Comparison of ENCODE assay signal across 23 cellular contexts in genomic region chr15:90857337-90857736, GRCh38. TPM values are rescaled to one million over a fixed set of nuclear protein-coding genes. Genes with fewer than 3 reads are reported as not detected.
DNase-seq lines count a peak whose midpoint lies in the region; ATAC-seq, FAIRE-seq and TF ChIP-seq lines count a peak whose summit lies in the region.
"Had no signal": no experiment of that assay in that cellular context is flagged by ENCODE, and none has a peak within 500 bp of the region (broad histone marks: within the 10 kb centered on the region; RNA-seq: fewer than 3 reads in every experiment).

No MANE protein-coding gene starts in this region.

- no peaks in the 10 kb centered on the region for H3K27me3 ChIP-seq in liver (ENCODE audit: control insufficient read depth in 4 of 4, insufficient read depth in 4 of 4, low read length in 3 of 4)
- H3K27me3 ChIP-seq in HepG2 (ENCODE audit: control insufficient read depth in 1 of 2, insufficient read depth in 2 of 2, low read length in 2 of 2): peaks cover 2 to 5% of the 10 kb centered on the region in 2 experiments; a peak in 3 of 5 replicates
- H3K27me3 ChIP-seq in transverse colon: no peaks in the 10 kb centered on the region
- H3K27me3 ChIP-seq: hepatocyte, SJSA1, stomach, tibial nerve had no signal

- no peak overlapping the region for H2AFZ ChIP-seq in HepG2 (ENCODE audit: low read length)
- H2AFZ ChIP-seq: hepatocyte had no signal

- TF ChIP-seq RAD21 in liver (IDR thresholded peaks at IDR 0.05): no peak
- no peak for TF ChIP-seq RAD21 in HepG2 (CRISPR knock-in tag; IDR thresholded peaks at IDR 0.05)

- in situ Hi-C loops in HepG2 (cut with HindIII; ENCODE audit: extremely low pct_ligation_motif_present, low pct_unique_long_range_greater_than_20kb) (no loop called here), transverse colon (cut with MboI; ENCODE audit: low pct_ligation_motif_present in 1 of 4, low pct_unique_long_range_greater_than_20kb in 1 of 4, low sequenced_read_pairs in 3 of 4) (no loop called here)

- peaks cover 60% of the 10 kb centered on the region for H3K4me1 Mint-ChIP-seq in activated B cell treated with CpG ODN at 0.5 μM for 24 hours
- H3K4me1 Mint-ChIP-seq in immature natural killer cell: peaks cover 52 to 63% of the 10 kb centered on the region in 2 donors
- H3K4me1 Mint-ChIP-seq in stimulated activated effector memory CD8-positive, alpha-beta T cell treated with anti-CD3 and anti-CD28 coated beads, Interleukin-12 subunit alpha, Interleukin-12 subunit beta, amount 100 ng/mL, for 72 hours: peaks cover 70% of the 10 kb centered on the region

- intact Hi-C loops in HepG2 (cut with micrococcal nuclease; ENCODE audit: unreplicated experiment) (no loop called here), activated B cell treated with CpG ODN at 0.5 μM for 24 hours (cut with micrococcal nuclease) (no loop called here), transverse colon (cut with DNase I; ENCODE audit: low total_unique reads) (no loop called here)

- ATAC-seq in HepG2 (no peak), activated B cell treated with CpG ODN at 0.5 μM for 24 hours (ENCODE audit: low read depth) (no peak)
- ATAC-seq in stimulated activated effector memory CD8-positive, alpha-beta T cell treated with anti-CD3 and anti-CD28 coated beads, Interleukin-12 subunit alpha, Interleukin-12 subunit beta, amount 100 ng/mL, for 72 hours: no peak

- no peak overlapping the region for H3K9ac ChIP-seq in liver (ENCODE audit: low read depth in 1 of 2, low read length in 2 of 2)
- H3K9ac ChIP-seq in HepG2 (ENCODE audit: insufficient read depth, low read depth, low read length): no peak overlapping the region

- CTCF ChIA-PET in HepG2 (lab: Yijun Ruan, JAX; ENCODE audit: low intra/inter-chr PET ratio, low total read pairs) (no interaction called here), activated B cell treated with CpG ODN at 0.5 μM for 24 hours (lab: Charles Lee) (interaction anchor here (1.1 kb wide), 1 partner anchor 28 kb away, joined by 4 read pairs; no protein-coding TSS in a partner anchor)

- H3K4me3 ChIP-seq in liver (ENCODE audit: low read depth in 1 of 3, low read length in 3 of 3): no peak overlapping the region
- H3K4me3 ChIP-seq in HepG2 (replicated peaks in 1 of 3; ENCODE audit: insufficient read depth in 1 of 3, low read depth in 2 of 3, low read length in 3 of 3): no peak overlapping the region
- no peak overlapping the region for H3K4me3 ChIP-seq in transverse colon
- H3K4me3 ChIP-seq: GM12878, hepatocyte, K562, left ventricle myocardium inferior, SJSA1, stomach, tibial nerve had no signal

- TF ChIP-seq POLR2A in HepG2 (IDR thresholded peaks at IDR 0.05; ENCODE audit: insufficient read depth in 1 of 2, low read depth in 2 of 2, low read length in 2 of 2): no peak
- TF ChIP-seq POLR2A in transverse colon (IDR thresholded peaks at IDR 0.05): no peak

- H3K4me3 Mint-ChIP-seq in activated B cell treated with CpG ODN at 0.5 μM for 24 hours: no peak overlapping the region
- no peak overlapping the region for H3K4me3 Mint-ChIP-seq in immature natural killer cell
- H3K4me3 Mint-ChIP-seq in stimulated activated effector memory CD8-positive, alpha-beta T cell treated with anti-CD3 and anti-CD28 coated beads, Interleukin-12 subunit alpha, Interleukin-12 subunit beta, amount 100 ng/mL, for 72 hours: peak overlapping the region; percentile 8

- H3K36me3 Mint-ChIP-seq in activated B cell treated with CpG ODN at 0.5 μM for 24 hours (ENCODE audit: low read depth) (no peaks in the 10 kb centered on the region), immature natural killer cell (no peaks in the 10 kb centered on the region)
- H3K36me3 Mint-ChIP-seq in stimulated activated effector memory CD8-positive, alpha-beta T cell treated with anti-CD3 and anti-CD28 coated beads, Interleukin-12 subunit alpha, Interleukin-12 subunit beta, amount 100 ng/mL, for 72 hours: peaks cover 19% of the 10 kb centered on the region

- 85% methylated on average over 8 of the region's 8 CpGs for WGBS in liver
- 37% methylated on average over 6 of the region's 8 CpGs for WGBS in HepG2 (ENCODE audit: low lambda C conversion rate)
- 65% methylated on average over 8 of the region's 8 CpGs; no CpG with 5 or more reads in 1 of the 2 donors for WGBS in transverse colon (ENCODE audit: low coverage in 1 of 2), 2 donors

- FAIRE-seq in HepG2 (lab: Jason Lieb, UNC): no peak
- FAIRE-seq: astrocyte had no signal

- BruUV-seq in HepG2 (replicated peaks; lab: Mats Ljungman, UMichigan): no TSS peak

- H3K27ac ChIP-seq in liver (ENCODE audit: low read depth in 1 of 2, low read length in 2 of 2): peak overlapping the region; percentile 39 to 69
- H3K27ac ChIP-seq in HepG2 (ENCODE audit: extremely low read length, insufficient read depth, low read length): no peak overlapping the region
- H3K27ac ChIP-seq in transverse colon: peak overlapping the region in 2 of 4 donors; percentile 2 to 25
- H3K27ac ChIP-seq: hepatocyte, left ventricle myocardium inferior, SJSA1, tibial nerve had no signal

- no peaks in the 10 kb centered on the region for H3K79me2 ChIP-seq in HepG2 (ENCODE audit: insufficient read depth, low read length)
- H3K79me2 ChIP-seq: hepatocyte had no signal

- TF ChIP-seq EP300 in HepG2 (IDR thresholded peaks at IDR 0.05; ENCODE audit: low read depth in 2 of 2, low read length in 2 of 2) (no peak), HepG2 (CRISPR knock-in tag; IDR thresholded peaks at IDR 0.05; ENCODE audit: borderline replicate concordance) (no peak), transverse colon (IDR thresholded peaks at IDR 0.05; ENCODE audit: low read depth) (no peak)

- DNase-seq in HepG2 (ENCODE audit: low spot score): no peak
- no peak for DNase-seq in activated B cell treated with CpG ODN at 0.5 μM for 24 hours
- no peak for DNase-seq in immature natural killer cell
- DNase-seq in stimulated activated effector memory CD8-positive, alpha-beta T cell treated with anti-CD3 and anti-CD28 coated beads, Interleukin-12 subunit alpha, Interleukin-12 subunit beta, amount 100 ng/mL, for 72 hours (ENCODE audit: low spot score in 2 of 2): no peak
- no peak for DNase-seq in transverse colon
- DNase-seq in activated CD4-positive, CD25-positive, alpha-beta regulatory T cell treated with anti-CD3 and anti-CD28 coated beads, Interleukin-2, amount 50 U/mL, for 72 hours: no peak
- no peak for DNase-seq in NCI-H128 (lab: John Stamatoyannopoulos, UW; ENCODE audit: unreplicated experiment)
- DNase-seq: erythroblast; foreskin fibroblast; left ventricle myocardium inferior; NCI-H1436 treated with DMSO at 0.1 percent for 48 hours; NCI-H2171 treated with DMSO at 0.1 percent for 48 hours; NCI-H526; nucleus accumbens; stimulated activated CD4-positive, alpha-beta T cell treated with anti-CD3 and anti-CD28 coated beads, Interleukin-4, amount 100 ng/mL, for 1 hour; stomach had no signal

- no peaks in the 10 kb centered on the region for H3K36me3 ChIP-seq in liver (ENCODE audit: control insufficient read depth in 4 of 4, insufficient read depth in 3 of 4, low read depth in 1 of 4, low read length in 3 of 4)
- no peaks in the 10 kb centered on the region for H3K36me3 ChIP-seq in HepG2 (replicated peaks in 1 of 2; ENCODE audit: control insufficient read depth in 1 of 2, insufficient read depth in 2 of 2, low read length in 2 of 2)
- no peaks in the 10 kb centered on the region for H3K36me3 ChIP-seq in transverse colon
- H3K36me3 ChIP-seq: left ventricle myocardium inferior, SJSA1, stomach, tibial nerve had no signal

- H4K20me1 ChIP-seq in HepG2 (ENCODE audit: insufficient read depth, low read length): 0 out of 2 replicates have a peak, but pooled peaks cover 2% of the 10 kb centered on the region

- H3K9me3 Mint-ChIP-seq in activated B cell treated with CpG ODN at 0.5 μM for 24 hours (no peaks in the 10 kb centered on the region), immature natural killer cell (no peaks in the 10 kb centered on the region)
- H3K9me3 Mint-ChIP-seq in stimulated activated effector memory CD8-positive, alpha-beta T cell treated with anti-CD3 and anti-CD28 coated beads, Interleukin-12 subunit alpha, Interleukin-12 subunit beta, amount 100 ng/mL, for 72 hours: no peaks in the 10 kb centered on the region

- H3K27ac Mint-ChIP-seq in activated B cell treated with CpG ODN at 0.5 μM for 24 hours (peak overlapping the region; percentile 68), immature natural killer cell (peak overlapping the region in 5 of 6 donors; percentile 62 to 93 (median 67))
- H3K27ac Mint-ChIP-seq in stimulated activated effector memory CD8-positive, alpha-beta T cell treated with anti-CD3 and anti-CD28 coated beads, Interleukin-12 subunit alpha, Interleukin-12 subunit beta, amount 100 ng/mL, for 72 hours: peak overlapping the region; percentile 98

- H3K27me3 Mint-ChIP-seq in activated B cell treated with CpG ODN at 0.5 μM for 24 hours (no peaks in the 10 kb centered on the region), immature natural killer cell (ENCODE audit: low read depth in 3 of 3) (peaks cover 14 to 20% (median 17%) of the 10 kb centered on the region in 3 donors)

- H3K9me3 ChIP-seq in liver (ENCODE audit: control insufficient read depth in 4 of 4, low read length in 3 of 4): no peaks in the 10 kb centered on the region
- H3K9me3 ChIP-seq in HepG2 (ENCODE audit: low read length): no peaks in the 10 kb centered on the region
- H3K9me3 ChIP-seq in transverse colon: no peaks in the 10 kb centered on the region
- H3K9me3 ChIP-seq: left ventricle myocardium inferior, SJSA1, stomach, tibial nerve had no signal

- H3K4me1 ChIP-seq in liver (ENCODE audit: control insufficient read depth in 4 of 4, insufficient read depth in 4 of 4, low read length in 3 of 4) (peaks cover 9 to 40% (median 32%) of the 10 kb centered on the region in 4 donors), HepG2 (ENCODE audit: insufficient read depth, low read length) (peaks cover 70% of the 10 kb centered on the region), transverse colon (peaks cover 0 to 25% (median 11%) of the 10 kb centered on the region in 4 donors)

- POLR2A ChIA-PET in HepG2 (lab: Yijun Ruan, JAX) (no interaction called here), activated B cell treated with CpG ODN at 0.5 μM for 24 hours (lab: Charles Lee) (interaction anchor here (2.0 kb wide), 1 partner anchor 11 kb away, joined by 6 read pairs; the partner anchor contains the start of gene FURIN)

- no peak for TF ChIP-seq CTCF in liver (IDR thresholded peaks at IDR 0.05; ENCODE audit: low read depth, low read length, missing input control)
- no peak for TF ChIP-seq CTCF in HepG2 (CRISPR knock-in tag; IDR thresholded peaks at IDR 0.05)
- TF ChIP-seq CTCF in activated B cell treated with CpG ODN at 0.5 μM for 24 hours (IDR thresholded peaks at IDR 0.05): no peak
- no peak for TF ChIP-seq CTCF in transverse colon (IDR thresholded peaks at IDR 0.05)

- no peak overlapping the region for H3K4me2 ChIP-seq in HepG2 (ENCODE audit: low read depth, low read length)
- H3K4me2 ChIP-seq: hepatocyte had no signal

RNA-seq across cellular contexts. Expression of gene FURIN, which starts 11.1 kb away (rescaled TPM):
- total RNA-seq in liver (100 to 1,000 TPM; 124 to 204 TPM), HepG2 (2016; rRNA removed; fragmentation: Illumina TruSeq; extraction: Trizol) (13.9 and 17.4 TPM in 2 replicates), activated B cell treated with CpG ODN at 0.5 μM for 24 hours (46.5 and 46.6 TPM in 2 replicates), transverse colon (100 to 1,000 TPM in 1 of 4 donors, 10 to 100 TPM in 3; 64.6 to 109 (median 80.6) TPM)
- polyA plus RNA-seq in liver (100 to 1,000 TPM; 102 to 258 TPM), HepG2 (2011; rRNA removed) (15.2 and 17.3 TPM in 2 replicates), immature natural killer cell (10 to 100 TPM; 18.2 to 22.8 (median 20.8) TPM)
- 4.7 and 4.8 TPM in 2 replicates for total RNA-seq in HepG2 (2016; cell fraction: cytosol; rRNA removed; fragmentation: Illumina TruSeq; extraction: Trizol; ENCODE audit: low read depth)
- 10.1 and 18.5 TPM in 2 replicates for total RNA-seq in HepG2 (2016; cell fraction: insoluble cytoplasmic fraction; rRNA removed; fragmentation: Illumina TruSeq; extraction: Trizol)
- 20.5 and 21.4 TPM in 2 replicates for total RNA-seq in HepG2 (2016; cell fraction: membrane; rRNA removed; fragmentation: Illumina TruSeq; extraction: Trizol)
- total RNA-seq in HepG2 (2016; cell fraction: nucleus; rRNA removed; fragmentation: Illumina TruSeq; extraction: Trizol): 17.5 and 19.5 TPM in 2 replicates
- polyA plus RNA-seq in HepG2 (2011; cell fraction: cytosol; rRNA removed): 12.0 and 18.4 TPM in 2 replicates
- 17.2 and 23.0 TPM in 2 replicates for polyA plus RNA-seq in HepG2 (2011; cell fraction: nucleus; rRNA removed)
- 4.4 and 15.3 TPM in 2 replicates for polyA plus RNA-seq in HepG2 (2012)
- 6.3 and 6.4 TPM in 2 replicates for polyA plus RNA-seq in HepG2 (2016; cell fraction: cytosol; fragmentation: Illumina TruSeq; extraction: Trizol; ENCODE audit: low read depth)
- polyA plus RNA-seq in HepG2 (2016; cell fraction: insoluble cytoplasmic fraction; fragmentation: Illumina TruSeq; extraction: Trizol; ENCODE audit: low read depth): 14.6 and 21.4 TPM in 2 replicates
- polyA plus RNA-seq in HepG2 (2016; cell fraction: membrane; fragmentation: Illumina TruSeq; extraction: Trizol; ENCODE audit: low read depth): 19.0 and 20.4 TPM in 2 replicates
- 32.9 and 35.2 TPM in 2 replicates for polyA plus RNA-seq in HepG2 (2016; cell fraction: nucleus; fragmentation: Illumina TruSeq; extraction: Trizol; ENCODE audit: insufficient read depth, low read depth)
- 33.9 and 45.0 TPM in 2 replicates for polyA minus RNA-seq in HepG2 (2011; rRNA and poly(A)+ RNA removed; ENCODE audit: low replicate concordance)
- 15.8 and 17.1 TPM in 2 replicates for polyA minus RNA-seq in HepG2 (2011; cell fraction: cytosol; rRNA and poly(A)+ RNA removed)
- 6.1 and 8.6 TPM in 2 replicates for polyA minus RNA-seq in HepG2 (2011; cell fraction: nucleus; rRNA and poly(A)+ RNA removed)

RNA-seq across cellular contexts. Expression of gene FES, which starts 27.0 kb away (rescaled TPM):
- total RNA-seq in liver (10 to 100 TPM; 42.8 to 43.1 TPM), HepG2 (2016; rRNA removed; fragmentation: Illumina TruSeq; extraction: Trizol) (8.5 and 9.5 TPM in 2 replicates), activated B cell treated with CpG ODN at 0.5 μM for 24 hours (19.7 and 27.4 TPM in 2 replicates), transverse colon (10 to 100 TPM in 3 of 4 donors, 1 to 10 TPM in 1; 7.0 to 18.3 (median 14.0) TPM)
- polyA plus RNA-seq in liver (10 to 100 TPM; 12.1 to 14.7 TPM), HepG2 (2011; rRNA removed) (4.0 and 4.3 TPM in 2 replicates), immature natural killer cell (10 to 100 TPM; 28.6 to 73.2 (median 53.5) TPM)
- 3.0 and 3.5 TPM in 2 replicates for total RNA-seq in HepG2 (2016; cell fraction: cytosol; rRNA removed; fragmentation: Illumina TruSeq; extraction: Trizol; ENCODE audit: low read depth)
- total RNA-seq in HepG2 (2016; cell fraction: insoluble cytoplasmic fraction; rRNA removed; fragmentation: Illumina TruSeq; extraction: Trizol): 9.6 TPM in 2 replicates
- total RNA-seq in HepG2 (2016; cell fraction: membrane; rRNA removed; fragmentation: Illumina TruSeq; extraction: Trizol): 3.8 and 4.7 TPM in 2 replicates
- total RNA-seq in HepG2 (2016; cell fraction: nucleus; rRNA removed; fragmentation: Illumina TruSeq; extraction: Trizol): 5.2 and 5.4 TPM in 2 replicates
- 2.8 and 5.7 TPM in 2 replicates for polyA plus RNA-seq in HepG2 (2011; cell fraction: cytosol; rRNA removed)
- polyA plus RNA-seq in HepG2 (2011; cell fraction: nucleus; rRNA removed): 13.7 and 22.6 TPM in 2 replicates
- polyA plus RNA-seq in HepG2 (2012): 1.3 and 1.7 TPM in 2 replicates
- 3.0 TPM in 2 replicates for polyA plus RNA-seq in HepG2 (2016; cell fraction: cytosol; fragmentation: Illumina TruSeq; extraction: Trizol; ENCODE audit: low read depth)
- 6.1 and 6.9 TPM in 2 replicates for polyA plus RNA-seq in HepG2 (2016; cell fraction: insoluble cytoplasmic fraction; fragmentation: Illumina TruSeq; extraction: Trizol; ENCODE audit: low read depth)
- 2.4 TPM in 2 replicates for polyA plus RNA-seq in HepG2 (2016; cell fraction: membrane; fragmentation: Illumina TruSeq; extraction: Trizol; ENCODE audit: low read depth)
- polyA plus RNA-seq in HepG2 (2016; cell fraction: nucleus; fragmentation: Illumina TruSeq; extraction: Trizol; ENCODE audit: insufficient read depth, low read depth): 8.5 and 10.3 TPM in 2 replicates
- 0.37 and 5.3 TPM in 2 replicates for polyA minus RNA-seq in HepG2 (2011; rRNA and poly(A)+ RNA removed; ENCODE audit: low replicate concordance)
- 1.7 and 1.8 TPM in 2 replicates for polyA minus RNA-seq in HepG2 (2011; cell fraction: cytosol; rRNA and poly(A)+ RNA removed)
- polyA minus RNA-seq in HepG2 (2011; cell fraction: nucleus; rRNA and poly(A)+ RNA removed): 5.1 and 6.2 TPM in 2 replicates

RNA-seq across cellular contexts. Expression of gene MAN2A2, which starts 45.8 kb away (rescaled TPM):
- total RNA-seq in liver (100 to 1,000 TPM in 1 of 2 donors, 10 to 100 TPM in 1; 73.9 to 111 TPM), HepG2 (2016; rRNA removed; fragmentation: Illumina TruSeq; extraction: Trizol) (6.7 and 17.5 TPM in 2 replicates), activated B cell treated with CpG ODN at 0.5 μM for 24 hours (115 and 133 TPM in 2 replicates), transverse colon (100 to 1,000 TPM in 2 of 4 donors, 10 to 100 TPM in 2; 46.8 to 109 (median 86.4) TPM)
- polyA plus RNA-seq in liver (10 to 100 TPM; 17.3 to 27.8 TPM), HepG2 (2011; rRNA removed) (43.8 and 51.5 TPM in 2 replicates), immature natural killer cell (1 to 10 TPM; 4.1 to 7.4 (median 5.4) TPM)
- 8.9 and 9.3 TPM in 2 replicates for total RNA-seq in HepG2 (2016; cell fraction: cytosol; rRNA removed; fragmentation: Illumina TruSeq; extraction: Trizol; ENCODE audit: low read depth)
- total RNA-seq in HepG2 (2016; cell fraction: insoluble cytoplasmic fraction; rRNA removed; fragmentation: Illumina TruSeq; extraction: Trizol): 5.6 and 21.4 TPM in 2 replicates
- 9.6 and 10.0 TPM in 2 replicates for total RNA-seq in HepG2 (2016; cell fraction: membrane; rRNA removed; fragmentation: Illumina TruSeq; extraction: Trizol)
- 31.3 and 36.5 TPM in 2 replicates for total RNA-seq in HepG2 (2016; cell fraction: nucleus; rRNA removed; fragmentation: Illumina TruSeq; extraction: Trizol)
- 18.4 and 29.4 TPM in 2 replicates for polyA plus RNA-seq in HepG2 (2011; cell fraction: cytosol; rRNA removed)
- polyA plus RNA-seq in HepG2 (2011; cell fraction: nucleus; rRNA removed): 296 and 398 TPM in 2 replicates
- polyA plus RNA-seq in HepG2 (2012): 13.2 and 18.7 TPM in 2 replicates
- 1.5 and 2.3 TPM in 2 replicates for polyA plus RNA-seq in HepG2 (2016; cell fraction: cytosol; fragmentation: Illumina TruSeq; extraction: Trizol; ENCODE audit: low read depth)
- 7.9 and 9.3 TPM in 2 replicates for polyA plus RNA-seq in HepG2 (2016; cell fraction: insoluble cytoplasmic fraction; fragmentation: Illumina TruSeq; extraction: Trizol; ENCODE audit: low read depth)
- 5.8 and 8.8 TPM in 2 replicates for polyA plus RNA-seq in HepG2 (2016; cell fraction: membrane; fragmentation: Illumina TruSeq; extraction: Trizol; ENCODE audit: low read depth)
- polyA plus RNA-seq in HepG2 (2016; cell fraction: nucleus; fragmentation: Illumina TruSeq; extraction: Trizol; ENCODE audit: insufficient read depth, low read depth): 117 and 126 TPM in 2 replicates
- 46.3 and 58.9 TPM in 2 replicates for polyA minus RNA-seq in HepG2 (2011; rRNA and poly(A)+ RNA removed; ENCODE audit: low replicate concordance)
- polyA minus RNA-seq in HepG2 (2011; cell fraction: cytosol; rRNA and poly(A)+ RNA removed): 16.2 and 16.4 TPM in 2 replicates
- polyA minus RNA-seq in HepG2 (2011; cell fraction: nucleus; rRNA and poly(A)+ RNA removed): 38.2 and 38.5 TPM in 2 replicates
